In genomic region chr4:46844325-46844917, GRCh38 we compare ENCODE assay signal across 8 cellular contexts.
DNase-seq lines count a peak whose midpoint lies in the region; ATAC-seq, FAIRE-seq and TF ChIP-seq lines count a peak whose summit lies in the region.

No MANE protein-coding gene starts in this region.

- H3K9me3 ChIP-seq in A549 (no peaks in the 10 kb centered on the region), left ventricle myocardium inferior (replicated peaks) (no peaks in the 10 kb centered on the region), spleen (no peaks in the 10 kb centered on the region)

- no peak overlapping the region for H3K4me3 ChIP-seq in A549
- no peak overlapping the region for H3K4me3 ChIP-seq in left ventricle myocardium inferior
- no peak overlapping the region for H3K4me3 ChIP-seq in spleen

- intact Hi-C loops in left ventricle myocardium inferior (cut with micrococcal nuclease) = loop anchor here (2.0 to 10.0 kb wide), 2 partner anchors 278 to 540 kb away; no protein-coding TSS in a partner anchor
- intact Hi-C loops in spleen (cut with DNase I; ENCODE audit: low total_unique reads) = loop anchor here (10.0 kb wide), 1 partner anchor 540 kb away; no protein-coding TSS in a partner anchor

- ATAC-seq in A549 (peak in 1 of 2 experiments; percentile 38; a peak in 1 of 6 replicates), HG03354 (IDR thresholded peaks at IDR 0.05; ENCODE audit: poor library complexity, severe bottlenecking, unreplicated experiment) (peak; percentile 86), HG02763 (IDR thresholded peaks at IDR 0.05; ENCODE audit: unreplicated experiment) (no peak)

- peak; percentile 38 to 47 for TF ChIP-seq RAD21 in A549 (conservative IDR thresholded peaks at IDR 0.05 in 1 of 2, IDR thresholded peaks at IDR 0.05 in 1 of 2)

- no peak overlapping the region for H3K4me2 ChIP-seq in A549

- 1% methylated on average over 8 of the region's 8 CpGs for WGBS in A549 (ENCODE audit: missing lambda C conversion rate)
- 6 to 11% (median 9%) methylated on average over 8 of the region's 8 CpGs for WGBS in spleen, 5 donors

- TF ChIP-seq EP300 in A549 (IDR thresholded peaks at IDR 0.05) = no peak

- TF ChIP-seq POLR2A in A549 (IDR thresholded peaks at IDR 0.05; ENCODE audit: low read length) (no peak), spleen (IDR thresholded peaks at IDR 0.05) (no peak)

- H3K36me3 ChIP-seq in left ventricle myocardium inferior = no peaks in the 10 kb centered on the region
- H3K36me3 ChIP-seq in spleen = no peaks in the 10 kb centered on the region

- H3K4me1 ChIP-seq in A549 (no peaks in the 10 kb centered on the region), left ventricle myocardium inferior (no peaks in the 10 kb centered on the region), spleen (no peaks in the 10 kb centered on the region)

- DNase-seq in A549 (ENCODE audit: low read depth in 1 of 2, low spot score in 1 of 2) (peak; percentile 0 to 46), GM10266 (ENCODE audit: extremely low spot score) (peak; percentile 36), NOMO-1 treated with dmso at 0.1 percent for 144 hours (lab: John Stamatoyannopoulos, UW; ENCODE audit: unreplicated experiment) (peak; percentile 24), left ventricle myocardium inferior (no peak), spleen (no peak)
- peak; percentile 35 to 46 for DNase-seq in activated T-cell treated with anti-CD3 and anti-CD28 coated beads, Interleukin-2, amount 50 U/mL, for 48 hours

- no peak for FAIRE-seq in A549 (lab: Jason Lieb, UNC)

- TF ChIP-seq CTCF in A549 (IDR thresholded peaks at IDR 0.05) (peak; percentile 49), GM10266 (IDR thresholded peaks at IDR 0.05; ENCODE audit: control insufficient read depth, insufficient read depth, low read depth, missing control alignments) (peak; percentile 64), left ventricle myocardium inferior (IDR thresholded peaks at IDR 0.05; ENCODE audit: borderline replicate concordance) (peak; percentile 68), spleen (IDR thresholded peaks at IDR 0.05 in 8 of 11, conservative IDR thresholded peaks at IDR 0.05 in 3 of 11) (peak in 8 of 11 experiments; percentile 21 to 56 (median 51))

- H3K27ac ChIP-seq in A549 = no peak overlapping the region
- no peak overlapping the region for H3K27ac ChIP-seq in left ventricle myocardium inferior (replicated peaks)
- H3K27ac ChIP-seq in spleen = no peak overlapping the region

- POLR2A ChIA-PET in A549 (lab: Yijun Ruan, JAX) = no interaction called here

- H3K27me3 ChIP-seq in left ventricle myocardium inferior (ENCODE audit: low read depth) = no peaks in the 10 kb centered on the region
- no peaks in the 10 kb centered on the region for H3K27me3 ChIP-seq in spleen (replicated peaks in 1 of 7)

- CTCF ChIA-PET in A549 (lab: Yijun Ruan, JAX) = interaction anchor here (0.6 to 1.7 kb wide), 9 partner anchors 10 to 1090 kb away, joined by 3 to 5 read pairs (median 3); no protein-coding TSS in a partner anchor

TF ChIP-seq in A549, 52 proteins besides CTCF, POLR2A, EP300 and RAD21:
- TF ChIP-seq SREBF2 (IDR thresholded peaks at IDR 0.05) = no peak
- no peak for TF ChIP-seq PHF8 (IDR thresholded peaks at IDR 0.05; ENCODE audit: borderline replicate concordance, low read depth)
- TF ChIP-seq HOXB13 (CRISPR knock-in tag; IDR thresholded peaks at IDR 0.05; ENCODE audit: low read depth) = no peak
- no peak for TF ChIP-seq MAX (IDR thresholded peaks at IDR 0.05)
- TF ChIP-seq SMC3 (IDR thresholded peaks at IDR 0.05) = peak; percentile 50
- TF ChIP-seq RNF2 (IDR thresholded peaks at IDR 0.05; ENCODE audit: borderline replicate concordance, low read depth) = no peak
- TF ChIP-seq PBX3 (IDR thresholded peaks at IDR 0.05) = no peak

Comparison
In these comparisons a context has a peak if more than half of its experiments do, and no peak if none do; other contexts are left out.
1. DNase-seq: peak in A549 (2 of 2), GM10266 (single experiment), NOMO-1 treated with dmso at 0.1 percent for 144 hours (single experiment) and activated T-cell treated with anti-CD3 and anti-CD28 coated beads, Interleukin-2, amount 50 U/mL, for 48 hours (2 of 2); none in left ventricle myocardium inferior (single experiment) and spleen (single experiment).
2. Peak in every context shown above with its lines, with median percentiles within 50 percentile points of each other: CTCF ChIP-seq.